27 cellular contexts compared by ENCODE assay signal in genomic region chr1:116949213-116949985, GRCh38. TPM values are rescaled to one million over a fixed set of nuclear protein-coding genes. Genes with fewer than 3 reads are reported as not detected.
DNase-seq lines count a peak whose midpoint lies in the region; ATAC-seq and TF ChIP-seq lines count a peak whose summit lies in the region.
"Had no signal": no experiment of that assay in that cellular context is flagged by ENCODE, and none has a peak within 500 bp of the region (broad histone marks: within the 10 kb centered on the region; RNA-seq: fewer than 3 reads in every experiment).

No MANE protein-coding gene starts in this region.

- no peaks in the 10 kb centered on the region for H4K20me1 ChIP-seq in H9 (ENCODE audit: control insufficient read depth, insufficient read depth, insufficient read length)
- H4K20me1 ChIP-seq: BLaER1 treated with 17β-estradiol and CSF1 and Interleukin-3, amounts not matched to agents 10 nM and 100 nM had no signal

- no peak for TF ChIP-seq POLR2A in sigmoid colon (IDR thresholded peaks at IDR 0.05)

- H3K56ac ChIP-seq in H9 (ENCODE audit: insufficient read length, low read depth, low read length), result no peak overlapping the region
- H3K56ac ChIP-seq in mesendoderm (ENCODE audit: low read length), result no peak overlapping the region

- H2BK5ac ChIP-seq in H9 (ENCODE audit: insufficient read length, low read length) (no peak overlapping the region), mesendoderm (ENCODE audit: low read length) (no peak overlapping the region)

- no peak overlapping the region for H3K9ac ChIP-seq in H9 (ENCODE audit: extremely low read depth, insufficient read length, low read length)
- no peak overlapping the region for H3K9ac ChIP-seq in mesendoderm (ENCODE audit: low read length)
- H3K9ac ChIP-seq: BLaER1 treated with 17β-estradiol and CSF1 and Interleukin-3, amounts not matched to agents 10 nM and 100 nM had no signal

- H3K36me3 ChIP-seq in ectodermal cell (ENCODE audit: control insufficient read depth, insufficient read depth, low read length) (no peaks in the 10 kb centered on the region), mesendoderm (ENCODE audit: control insufficient read depth, insufficient read depth, low read length) (peaks cover 1% of the 10 kb centered on the region), sigmoid colon (peaks cover 0 to 29% (median 9%) of the 10 kb centered on the region in 4 donors)
- H3K36me3 ChIP-seq: neutrophil had no signal

- H3K27ac ChIP-seq in H9 (ENCODE audit: insufficient read length, low read depth, low read length), result no peak overlapping the region
- H3K27ac ChIP-seq in ectodermal cell (ENCODE audit: insufficient read depth, low read depth, low read length, poor library complexity, severe bottlenecking), result peak overlapping the region; percentile 26
- H3K27ac ChIP-seq in mesendoderm (ENCODE audit: low read depth, low read length), result no peak overlapping the region
- peak overlapping the region; percentile 82 to 89 (median 86) for H3K27ac ChIP-seq in sigmoid colon
- H3K27ac ChIP-seq in coronary artery, result no peak overlapping the region
- H3K27ac ChIP-seq: BLaER1 treated with 17β-estradiol and CSF1 and Interleukin-3, amounts not matched to agents 10 nM and 100 nM; foreskin keratinocyte; neutrophil had no signal

- no peak overlapping the region for H2BK12ac ChIP-seq in H9 (ENCODE audit: insufficient read length, low read depth, low read length)

- H3K79me2 ChIP-seq in H9 (ENCODE audit: insufficient read depth, low read length) (no peaks in the 10 kb centered on the region), mesendoderm (ENCODE audit: control insufficient read depth, insufficient read depth, low read length) (no peaks in the 10 kb centered on the region)

- H4K5ac ChIP-seq in H9 (ENCODE audit: insufficient read length, low read depth, low read length) (no peak overlapping the region), mesendoderm (ENCODE audit: low read length) (no peak overlapping the region)

- no peak overlapping the region for H2BK20ac ChIP-seq in H9 (ENCODE audit: low read depth, low read length, poor library complexity, severe bottlenecking)

- H3T11ph ChIP-seq in H9 (ENCODE audit: low read length), result no peak overlapping the region

- H3K18ac ChIP-seq in H9 (ENCODE audit: insufficient read length, low read depth, low read length), result no peak overlapping the region
- H3K18ac ChIP-seq in mesendoderm (ENCODE audit: low read length), result no peak overlapping the region

- H3K27ac Mint-ChIP-seq in H9, result peak overlapping the region in 2 of 3 experiments; percentile 37 to 68; a peak in 1 of 7 replicates
- no peak overlapping the region for H3K27ac Mint-ChIP-seq in T-helper 17 cell
- H3K27ac Mint-ChIP-seq in stimulated activated memory B cell treated with anti-CD40 and anti-IgM and Interleukin-4, amounts not matched to agents 10 μg/mL and 1 μg/mL and 100 μg/mL, for 72 hours, result no peak overlapping the region
- H3K27ac Mint-ChIP-seq: activated CD4-positive, alpha-beta memory T cell treated with anti-CD3 and anti-CD28 coated beads, Interleukin-2, amount 10 ng/mL, durations not matched to agents 7 days and 5 days; progenitor cell of endocrine pancreas; stimulated activated naive CD8-positive, alpha-beta T cell treated with anti-CD3 and anti-CD28 coated beads, Interleukin-15, Interleukin-2, amounts not matched to agents 100 ng/mL and 50 ng/mL, for 24 hours had no signal

- peaks cover 3% of the 10 kb centered on the region for H3K23me2 ChIP-seq in H9 (ENCODE audit: insufficient read length, low read depth, low read length, poor library complexity, severe bottlenecking)

- H3K4me2 ChIP-seq in H9 (ENCODE audit: insufficient read depth, insufficient read length, low read length) (no peak overlapping the region), mesendoderm (ENCODE audit: low read length) (no peak overlapping the region)
- H3K4me2 ChIP-seq: BLaER1 treated with 17β-estradiol and CSF1 and Interleukin-3, amounts not matched to agents 10 nM and 100 nM had no signal

- DNase-seq in H9 (no peak), mesendoderm (peak; percentile 14), sigmoid colon (no peak), T-helper 17 cell (no peak), coronary artery (ENCODE audit: low spot score) (no peak)
- DNase-seq: ACHN; activated CD4-positive, alpha-beta memory T cell treated with anti-CD3 and anti-CD28 coated beads, Interleukin-2, amount 10 ng/mL, durations not matched to agents 7 days and 5 days; activated CD4-positive, CD25-positive, alpha-beta regulatory T cell treated with anti-CD3 and anti-CD28 coated beads, Interleukin-2, amount 50 U/mL, for 72 hours; activated CD8-positive, alpha-beta memory T cell treated with anti-CD3 and anti-CD28 coated beads, Interleukin-2, amount 50 U/mL, for 48 hours; activated naive CD4-positive, alpha-beta T cell treated with anti-CD3 and anti-CD28 coated beads, Interleukin-2, amount 50 U/mL, for 16 hours; COR-L47; foreskin keratinocyte; kidney; lower lobe of right lung; NCI-H1436; NCI-H2081 treated with DMSO at 0.1 percent for 48 hours; NCI-H446; NCI-H774; T-helper 1 cell had no signal

- intact Hi-C loops in sigmoid colon (cut with DNase I), result no loop called here

- H3K14ac ChIP-seq in H9 (ENCODE audit: insufficient read depth, low read length), result no peak overlapping the region

- H3K79me1 ChIP-seq in H9 (ENCODE audit: insufficient read depth, low read depth, low read length, poor library complexity, severe bottlenecking) (no peaks in the 10 kb centered on the region), mesendoderm (ENCODE audit: low read length) (no peaks in the 10 kb centered on the region)

- ATAC-seq in T-helper 17 cell, result no peak
- no peak for ATAC-seq in HG03135 (IDR thresholded peaks at IDR 0.05; ENCODE audit: unreplicated experiment)
- no peak for ATAC-seq in stimulated activated memory B cell treated with anti-CD40 and anti-IgM and Interleukin-4, amounts not matched to agents 10 μg/mL and 1 μg/mL and 100 μg/mL, for 72 hours
- ATAC-seq: esophagus mucosa, foreskin keratinocyte, lower lobe of right lung had no signal

- H4K8ac ChIP-seq in H9 (replicated peaks; ENCODE audit: insufficient read length, low read depth, low read length) (no peak overlapping the region), mesendoderm (ENCODE audit: low read depth, low read length) (no peak overlapping the region)

- TF ChIP-seq CTCF in H9 (conservative IDR thresholded peaks at IDR 0.05) (no peak), sigmoid colon (IDR thresholded peaks at IDR 0.05) (no peak), coronary artery (IDR thresholded peaks at IDR 0.05) (no peak)

- WGBS in H9 (ENCODE audit: extremely low coverage, insufficient read length, low lambda C conversion rate), result no CpG with 5 or more reads among the region's 21 CpGs
- 87 to 91% methylated on average over 21 of the region's 21 CpGs for WGBS in ectodermal cell, 2 experiments
- WGBS in mesendoderm (ENCODE audit: extremely low coverage, insufficient coverage, low lambda C conversion rate), result no CpG with 5 or more reads among the region's 21 CpGs
- WGBS in sigmoid colon, 2 donors, result 94 to 95% methylated on average over 21 of the region's 21 CpGs

- no peaks in the 10 kb centered on the region for H3K27me3 Mint-ChIP-seq in H9 (ENCODE audit: low read depth)
- no peaks in the 10 kb centered on the region for H3K27me3 Mint-ChIP-seq in T-helper 17 cell
- peaks cover 10% of the 10 kb centered on the region for H3K27me3 Mint-ChIP-seq in stimulated activated memory B cell treated with anti-CD40 and anti-IgM and Interleukin-4, amounts not matched to agents 10 μg/mL and 1 μg/mL and 100 μg/mL, for 72 hours
- H3K27me3 Mint-ChIP-seq: activated CD4-positive, alpha-beta memory T cell treated with anti-CD3 and anti-CD28 coated beads, Interleukin-2, amount 10 ng/mL, durations not matched to agents 7 days and 5 days; progenitor cell of endocrine pancreas; stimulated activated naive CD8-positive, alpha-beta T cell treated with anti-CD3 and anti-CD28 coated beads, Interleukin-15, Interleukin-2, amounts not matched to agents 100 ng/mL and 50 ng/mL, for 24 hours had no signal

- H3K36me3 Mint-ChIP-seq in H9 (ENCODE audit: insufficient read depth in 1 of 3, low read depth in 3 of 3) (peaks cover 6 to 46% (median 36%) of the 10 kb centered on the region in 3 experiments; a peak in 6 of 7 replicates), T-helper 17 cell (ENCODE audit: low read depth) (peaks cover 2% of the 10 kb centered on the region)
- no peaks in the 10 kb centered on the region for H3K36me3 Mint-ChIP-seq in stimulated activated memory B cell treated with anti-CD40 and anti-IgM and Interleukin-4, amounts not matched to agents 10 μg/mL and 1 μg/mL and 100 μg/mL, for 72 hours

- H2AK5ac ChIP-seq in H9 (ENCODE audit: insufficient read length, low read length) (no peak overlapping the region), mesendoderm (ENCODE audit: low read length) (no peak overlapping the region)

- no peaks in the 10 kb centered on the region for H3K9me3 Mint-ChIP-seq in H9
- H3K9me3 Mint-ChIP-seq in stimulated activated memory B cell treated with anti-CD40 and anti-IgM and Interleukin-4, amounts not matched to agents 10 μg/mL and 1 μg/mL and 100 μg/mL, for 72 hours, result no peaks in the 10 kb centered on the region
- H3K9me3 Mint-ChIP-seq: activated CD4-positive, alpha-beta memory T cell treated with anti-CD3 and anti-CD28 coated beads, Interleukin-2, amount 10 ng/mL, durations not matched to agents 7 days and 5 days; stimulated activated naive CD8-positive, alpha-beta T cell treated with anti-CD3 and anti-CD28 coated beads, Interleukin-15, Interleukin-2, amounts not matched to agents 100 ng/mL and 50 ng/mL, for 24 hours had no signal

- no peak overlapping the region for H2BK15ac ChIP-seq in H9 (ENCODE audit: low read depth, low read length)
- no peak overlapping the region for H2BK15ac ChIP-seq in mesendoderm (replicated peaks; ENCODE audit: low read depth)

- H3K4me1 Mint-ChIP-seq in H9 (peaks cover 18 to 22% of the 10 kb centered on the region in 2 experiments), T-helper 17 cell (peaks cover 16% of the 10 kb centered on the region)
- H3K4me1 Mint-ChIP-seq in stimulated activated memory B cell treated with anti-CD40 and anti-IgM and Interleukin-4, amounts not matched to agents 10 μg/mL and 1 μg/mL and 100 μg/mL, for 72 hours, result no peaks in the 10 kb centered on the region

- no peaks in the 10 kb centered on the region for H3K27me3 ChIP-seq in H9 (ENCODE audit: insufficient read depth, low read length)
- H3K27me3 ChIP-seq in ectodermal cell (ENCODE audit: control insufficient read depth, insufficient read depth, low read length, poor library complexity, severe bottlenecking), result no peaks in the 10 kb centered on the region
- no peaks in the 10 kb centered on the region for H3K27me3 ChIP-seq in mesendoderm (ENCODE audit: insufficient read depth, low read length, poor library complexity)
- no peaks in the 10 kb centered on the region for H3K27me3 ChIP-seq in sigmoid colon
- H3K27me3 ChIP-seq: BLaER1 treated with 17β-estradiol and CSF1 and Interleukin-3, amounts not matched to agents 10 nM and 100 nM; foreskin keratinocyte; neutrophil had no signal

- no peak overlapping the region for H3K4ac ChIP-seq in H9 (ENCODE audit: low read depth, low read length)
- no peak overlapping the region for H3K4ac ChIP-seq in mesendoderm (ENCODE audit: low read depth, low read length)

- H3K4me1 ChIP-seq in H9 (ENCODE audit: insufficient read depth, low read length), result peaks cover under 1% of the 10 kb centered on the region; the same call in 1 of the 2 replicates
- H3K4me1 ChIP-seq in ectodermal cell (ENCODE audit: control insufficient read depth, insufficient read depth, low read length), result peaks cover 26% of the 10 kb centered on the region
- H3K4me1 ChIP-seq in mesendoderm (ENCODE audit: control insufficient read depth, low read depth, low read length), result peaks cover 6% of the 10 kb centered on the region
- peaks cover 0 to 75% (median 64%) of the 10 kb centered on the region in 4 donors for H3K4me1 ChIP-seq in sigmoid colon

- H3K4me3 Mint-ChIP-seq in H9 (no peak overlapping the region), T-helper 17 cell (no peak overlapping the region)
- H3K4me3 Mint-ChIP-seq in stimulated activated memory B cell treated with anti-CD40 and anti-IgM and Interleukin-4, amounts not matched to agents 10 μg/mL and 1 μg/mL and 100 μg/mL, for 72 hours, result no peak overlapping the region
- H3K4me3 Mint-ChIP-seq: activated CD4-positive, alpha-beta memory T cell treated with anti-CD3 and anti-CD28 coated beads, Interleukin-2, amount 10 ng/mL, durations not matched to agents 7 days and 5 days; stimulated activated naive CD8-positive, alpha-beta T cell treated with anti-CD3 and anti-CD28 coated beads, Interleukin-15, Interleukin-2, amounts not matched to agents 100 ng/mL and 50 ng/mL, for 24 hours had no signal

- no peak overlapping the region for H2AFZ ChIP-seq in H9 (ENCODE audit: low read length)

- no peaks in the 10 kb centered on the region for H3K9me3 ChIP-seq in H9 (ENCODE audit: control insufficient read depth, low read depth, low read length)
- H3K9me3 ChIP-seq in ectodermal cell (ENCODE audit: control insufficient read depth, low read length), result no peaks in the 10 kb centered on the region
- no peaks in the 10 kb centered on the region for H3K9me3 ChIP-seq in sigmoid colon
- H3K9me3 ChIP-seq in T-helper 17 cell (ENCODE audit: control insufficient read depth, low read length, poor library complexity, severe bottlenecking), result no peaks in the 10 kb centered on the region
- H3K9me3 ChIP-seq: lower lobe of right lung, neutrophil had no signal

- H3K4me3 ChIP-seq in ectodermal cell (ENCODE audit: insufficient read depth, low read depth, low read length) (no peak overlapping the region), mesendoderm (ENCODE audit: low read length) (no peak overlapping the region), sigmoid colon (no peak overlapping the region), coronary artery (no peak overlapping the region)
- H3K4me3 ChIP-seq: BLaER1 treated with 17β-estradiol and CSF1 and Interleukin-3, amounts not matched to agents 10 nM and 100 nM; lower lobe of right lung had no signal

- no peak overlapping the region for H4K91ac ChIP-seq in H9 (ENCODE audit: insufficient read length, low read depth, low read length)

- H2BK120ac ChIP-seq in H9 (ENCODE audit: low read depth, low read length, poor library complexity, severe bottlenecking), result no peak overlapping the region
- H2BK120ac ChIP-seq in mesendoderm (ENCODE audit: low read depth, low read length), result no peak overlapping the region

- no peak for TF ChIP-seq EP300 in sigmoid colon (IDR thresholded peaks at IDR 0.05)

- H3K23ac ChIP-seq in H9 (ENCODE audit: insufficient read length, low read depth, low read length) (no peak overlapping the region), mesendoderm (ENCODE audit: low read length) (no peak overlapping the region)

RNA-seq across cellular contexts. Expression of gene PTGFRN, which starts 39.7 kb away (rescaled TPM):
- total RNA-seq in H9 (2021) (26.3 and 31.7 TPM in 2 replicates), sigmoid colon (100 to 1,000 TPM in 2 of 4 donors, 10 to 100 TPM in 2; 77.3 to 179 (median 109) TPM), T-helper 17 cell (1 to 10 TPM in 1 of 2 donors, under 1 TPM in 1; 0.94 to 1.3 TPM)
- 34.3 TPM for polyA plus RNA-seq in ectodermal cell (2013, experiment 1 of 4)
- 39.4 TPM for polyA plus RNA-seq in ectodermal cell (2013, experiment 2 of 4)
- polyA plus RNA-seq in ectodermal cell (2013, experiment 3 of 4), result 24.7 TPM
- 31.8 TPM for polyA plus RNA-seq in ectodermal cell (2013, experiment 4 of 4)
- 49.3 TPM for polyA plus RNA-seq in mesendoderm (2013, experiment 1 of 2)
- polyA plus RNA-seq in mesendoderm (2013, experiment 2 of 2), result 46.6 TPM
- polyA plus RNA-seq in sigmoid colon, result 10 to 100 TPM in 2 of 3 donors, 1 to 10 TPM in 1; 6.6 to 38.8 (median 11.8) TPM

RNA-seq across cellular contexts. Expression of gene CD101, which starts 52.2 kb away (rescaled TPM):
- total RNA-seq in H9 (2021) (1.5 and 1.8 TPM in 2 replicates), sigmoid colon (1 to 10 TPM in 2 of 4 donors, under 1 TPM in 2; 0.66 to 1.4 (median 1.0) TPM), T-helper 17 cell (1 to 10 TPM; 1.9 to 5.7 TPM)
- 0.61 TPM for polyA plus RNA-seq in ectodermal cell (2013, experiment 1 of 4)
- polyA plus RNA-seq in ectodermal cell (2013, experiment 2 of 4), result 0.43 TPM
- polyA plus RNA-seq in ectodermal cell (2013, experiment 3 of 4), result 0.80 TPM
- 1.2 TPM for polyA plus RNA-seq in ectodermal cell (2013, experiment 4 of 4)
- 1.3 TPM for polyA plus RNA-seq in mesendoderm (2013, experiment 1 of 2)
- polyA plus RNA-seq in mesendoderm (2013, experiment 2 of 2), result 1.7 TPM
- polyA plus RNA-seq in sigmoid colon, result 1 to 10 TPM in 2 of 3 donors, under 1 TPM in 1; 0.60 to 1.7 (median 1.6) TPM

Comparison
In these comparisons a context has a peak if more than half of its experiments do, and no peak if none do; other contexts are left out.
1. H3K27ac ChIP-seq: peak in ectodermal cell (single experiment) and sigmoid colon (4 of 4); none in H9 (single experiment), mesendoderm (single experiment) and coronary artery (0 of 2).
2. H3K27ac Mint-ChIP-seq: peak in H9 (2 of 3); none in T-helper 17 cell (single experiment) and stimulated activated memory B cell treated with anti-CD40 and anti-IgM and Interleukin-4, amounts not matched to agents 10 μg/mL and 1 μg/mL and 100 μg/mL, for 72 hours (single experiment).
3. RNA of gene PTGFRN, which starts 39.7 kb away (total RNA-seq): 77.3 to 179 TPM in sigmoid colon and 26.3 to 31.7 TPM in H9; 0.94 to 1.3 TPM in T-helper 17 cell; every median in the first group is over 10 times any median in the second.